13 cellular contexts compared by ENCODE assay signal in the genomic region with DNA sequence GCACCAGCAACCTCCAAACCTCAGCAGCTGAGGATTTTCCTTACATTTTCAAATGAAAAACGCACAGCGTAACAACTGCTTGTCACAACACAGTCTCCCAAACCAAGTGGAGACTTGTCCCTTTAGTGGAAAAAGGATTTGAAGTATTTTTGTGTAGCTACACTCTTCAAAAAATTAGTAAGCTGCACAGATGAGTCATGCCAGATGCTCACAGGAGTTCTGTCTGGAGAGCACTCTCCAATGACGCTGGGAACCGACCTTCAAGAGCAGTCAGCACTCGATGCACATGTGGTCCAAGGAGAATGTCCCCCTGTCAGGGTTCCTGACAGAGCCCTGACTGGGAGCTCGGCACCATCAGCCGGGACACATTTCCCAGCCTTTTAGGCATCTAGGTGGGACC.
DNase-seq lines count a peak whose midpoint lies in the region; ATAC-seq lines count a peak whose summit lies in the region.
"Had no signal": no experiment of that assay in that cellular context is flagged by ENCODE, and none has a peak within 500 bp of the region (broad histone marks: within the 10 kb centered on the region; RNA-seq: fewer than 3 reads in every experiment).

No MANE protein-coding gene starts in this region.

- DNase-seq in ELR (ENCODE audit: low read depth) = peak; percentile 85
- peak; percentile 33 for DNase-seq in RKO (ENCODE audit: low spot score)
- DNase-seq in fibroblast of gingiva (ENCODE audit: low read depth) = peak; percentile 44
- peak; percentile 19 for DNase-seq in pons (ENCODE audit: low spot score)
- DNase-seq in islet precursor cell = no peak
- DNase-seq in COLO668 (lab: John Stamatoyannopoulos, UW; ENCODE audit: unreplicated experiment) = no peak
- DNase-seq: activated CD4-positive, alpha-beta T cell treated with anti-CD3 and anti-CD28 coated beads, Interleukin-2, amount 10 ng/mL, durations not matched to agents 7 days and 5 days; activated naive CD4-positive, alpha-beta T cell treated with Interleukin-2 at 50 U/mL for 16 hours; left cardiac atrium; NCI-H345; stimulated activated CD4-positive, alpha-beta T cell treated with anti-CD3 and anti-CD28 coated beads, Interleukin-2, amount 100 ng/mL, for 48 hours had no signal

- no peak for ATAC-seq in HG02571 (IDR thresholded peaks at IDR 0.05; ENCODE audit: unreplicated experiment)
- no peak for ATAC-seq in GM21360 (IDR thresholded peaks at IDR 0.05; ENCODE audit: unreplicated experiment)

Comparison
In these comparisons a context has a peak if more than half of its experiments do, and no peak if none do; other contexts are left out.
1. DNase-seq: peak in ELR (single experiment), RKO (single experiment), fibroblast of gingiva (single experiment) and pons (single experiment); none in islet precursor cell (single experiment) and COLO668 (single experiment).